ENCODE assay signal across 9 cellular contexts in genomic region chr12:68405292-68405900, GRCh38.
DNase-seq lines count a peak whose midpoint lies in the region; ATAC-seq, FAIRE-seq and TF ChIP-seq lines count a peak whose summit lies in the region.
"Had no signal": no experiment of that assay in that cellular context is flagged by ENCODE, and none has a peak within 500 bp of the region (broad histone marks: within the 10 kb centered on the region; RNA-seq: fewer than 3 reads in every experiment).

No MANE protein-coding gene starts in this region.

- H3K27ac ChIP-seq in GM23248, result peak overlapping the region; percentile 19
- H3K27ac ChIP-seq in keratinocyte (ENCODE audit: control insufficient read depth, insufficient read depth, low read length), result no peak overlapping the region
- peak overlapping the region in 14 of 21 experiments; percentile 19 to 68 (median 44) for H3K27ac ChIP-seq in skin epidermis
- no peak overlapping the region for H3K27ac ChIP-seq in CD4-positive, alpha-beta memory T cell (ENCODE audit: low read depth, low read length)

- no peak for ATAC-seq in HG03025 (IDR thresholded peaks at IDR 0.05; ENCODE audit: low FRiP score, unreplicated experiment)

- intact Hi-C loops in CD4-positive, alpha-beta memory T cell (cut with micrococcal nuclease), result no loop called here

- peaks cover 0 to 16% (median 5%) of the 10 kb centered on the region in 4 donors for H3K4me1 Mint-ChIP-seq in CD4-positive, alpha-beta memory T cell
- H3K4me1 Mint-ChIP-seq in activated CD4-positive, alpha-beta T cell treated with anti-CD3 and anti-CD28 coated beads, Interleukin-2, amount 10 ng/mL, durations not matched to agents 7 days and 5 days, result peaks cover 17% of the 10 kb centered on the region

- H3K4me2 ChIP-seq in GM23248 (ENCODE audit: unreplicated experiment) (peak overlapping the region; percentile 47), keratinocyte (ENCODE audit: control insufficient read depth, extremely low read depth, insufficient read depth, low read depth, low read length) (peak overlapping the region; percentile 45)

- H3K4me3 ChIP-seq in GM23248 (no peak overlapping the region), choroid plexus epithelial cell (ENCODE audit: low read depth, low read length) (no peak overlapping the region), keratinocyte (ENCODE audit: control insufficient read depth in 2 of 3, extremely low read depth in 1 of 3, insufficient read depth in 2 of 3, low read depth in 1 of 3, low read length in 3 of 3) (no peak overlapping the region), skin epidermis (no peak overlapping the region)
- H3K4me3 ChIP-seq in CD4-positive, alpha-beta memory T cell (ENCODE audit: low read length in 2 of 2), result no peak overlapping the region

- no peaks in the 10 kb centered on the region for H3K36me3 Mint-ChIP-seq in CD4-positive, alpha-beta memory T cell
- peaks cover 1% of the 10 kb centered on the region for H3K36me3 Mint-ChIP-seq in activated CD4-positive, alpha-beta T cell treated with anti-CD3 and anti-CD28 coated beads, Interleukin-2, amount 10 ng/mL, durations not matched to agents 7 days and 5 days (ENCODE audit: low read depth)

- in situ Hi-C loops in GM23248 (cut with MboI), result no loop called here

- TF ChIP-seq CTCF in choroid plexus epithelial cell (conservative IDR thresholded peaks at IDR 0.05; ENCODE audit: low read depth, low read length), result no peak
- no peak for TF ChIP-seq CTCF in keratinocyte (optimal IDR thresholded peaks at IDR 0.05 in 1 of 3, IDR thresholded peaks at IDR 0.05 in 1 of 3, conservative IDR thresholded peaks at IDR 0.05 in 1 of 3; ENCODE audit: extremely low read depth in 1 of 3, insufficient read depth in 2 of 3, low read length in 3 of 3)
- TF ChIP-seq CTCF in GM10266 (IDR thresholded peaks at IDR 0.05; ENCODE audit: control insufficient read depth, insufficient read depth, low read depth, missing control alignments), result no peak

- H3K4me1 ChIP-seq in GM23248 (ENCODE audit: insufficient read depth) (peaks cover 30% of the 10 kb centered on the region), keratinocyte (ENCODE audit: control insufficient read depth, extremely low read depth, insufficient read depth, low read length) (peaks cover 8% of the 10 kb centered on the region)
- no peaks in the 10 kb centered on the region for H3K4me1 ChIP-seq in CD4-positive, alpha-beta memory T cell (ENCODE audit: insufficient read depth, low read length)

- H3K9me3 ChIP-seq in GM23248 (ENCODE audit: low read depth) (no peaks in the 10 kb centered on the region), keratinocyte (ENCODE audit: control insufficient read depth, low read depth, low read length) (no peaks in the 10 kb centered on the region)
- H3K9me3 ChIP-seq in CD4-positive, alpha-beta memory T cell (ENCODE audit: control insufficient read depth in 1 of 2, low read length in 2 of 2), result no peaks in the 10 kb centered on the region

- POLR2A ChIA-PET in CD4-positive, alpha-beta memory T cell (lab: Charles Lee; ENCODE audit: partially characterized antibody), result no interaction called here
- POLR2A ChIA-PET in activated CD4-positive, alpha-beta T cell treated with anti-CD3 and anti-CD28 coated beads, Interleukin-2, amount 10 ng/mL, durations not matched to agents 7 days and 5 days (lab: Charles Lee), result no interaction called here

- H4K20me1 ChIP-seq in GM23248 (ENCODE audit: insufficient read depth), result no peaks in the 10 kb centered on the region
- no peaks in the 10 kb centered on the region for H4K20me1 ChIP-seq in keratinocyte (ENCODE audit: control insufficient read depth, extremely low read depth, insufficient read depth, low read length)

- H3K9me1 ChIP-seq in keratinocyte (ENCODE audit: control insufficient read depth, extremely low read depth, insufficient read depth, low read length), result no peaks in the 10 kb centered on the region

- H3F3A ChIP-seq in GM23248 (ENCODE audit: insufficient read depth), result peaks cover 21% of the 10 kb centered on the region

- no peaks in the 10 kb centered on the region for H3K9me3 Mint-ChIP-seq in CD4-positive, alpha-beta memory T cell
- H3K9me3 Mint-ChIP-seq in activated CD4-positive, alpha-beta T cell treated with anti-CD3 and anti-CD28 coated beads, Interleukin-2, amount 10 ng/mL, durations not matched to agents 7 days and 5 days, result no peaks in the 10 kb centered on the region

- FAIRE-seq in keratinocyte (lab: Jason Lieb, UNC), result peak; percentile 69

- DNase-seq in GM23248, result peak; percentile 45
- DNase-seq in choroid plexus epithelial cell (ENCODE audit: low read depth), result peak; percentile 63
- no peak for DNase-seq in keratinocyte (ENCODE audit: low read depth, low spot score)
- no peak for DNase-seq in GM10266 (ENCODE audit: extremely low spot score)
- DNase-seq in CD4-positive, alpha-beta memory T cell, result no peak
- DNase-seq in activated CD4-positive, alpha-beta T cell treated with anti-CD3 and anti-CD28 coated beads, Interleukin-2, amount 10 ng/mL, durations not matched to agents 7 days and 5 days, result no peak
- DNase-seq: activated CD4-positive, alpha-beta T cell treated with anti-CD3 and anti-CD28 coated beads for 1 hour had no signal

- H3K27me3 ChIP-seq in GM23248 (replicated peaks; ENCODE audit: insufficient read depth) (no peaks in the 10 kb centered on the region), keratinocyte (ENCODE audit: control insufficient read depth, extremely low read depth, insufficient read depth, low read length) (no peaks in the 10 kb centered on the region)
- no peaks in the 10 kb centered on the region for H3K27me3 ChIP-seq in CD4-positive, alpha-beta memory T cell (ENCODE audit: insufficient read depth, low read length)

- peaks cover 0 to 1% of the 10 kb centered on the region in 2 donors for H3K27me3 Mint-ChIP-seq in CD4-positive, alpha-beta memory T cell
- H3K27me3 Mint-ChIP-seq in activated CD4-positive, alpha-beta T cell treated with anti-CD3 and anti-CD28 coated beads, Interleukin-2, amount 10 ng/mL, durations not matched to agents 7 days and 5 days, result peaks cover 7% of the 10 kb centered on the region

- CTCF ChIA-PET in CD4-positive, alpha-beta memory T cell (lab: Charles Lee; ENCODE audit: partially characterized antibody), result no interaction called here
- CTCF ChIA-PET in activated CD4-positive, alpha-beta T cell treated with anti-CD3 and anti-CD28 coated beads, Interleukin-2, amount 10 ng/mL, durations not matched to agents 7 days and 5 days (lab: Charles Lee), result interaction anchor here (1.4 kb wide), 1 partner anchor 10 kb away, joined by 5 read pairs; no protein-coding TSS in a partner anchor

- H3K4me3 Mint-ChIP-seq in CD4-positive, alpha-beta memory T cell, result no peak overlapping the region
- no peak overlapping the region for H3K4me3 Mint-ChIP-seq in activated CD4-positive, alpha-beta T cell treated with anti-CD3 and anti-CD28 coated beads, Interleukin-2, amount 10 ng/mL, durations not matched to agents 7 days and 5 days

- dilution Hi-C loops in keratinocyte (cut with MboI; ENCODE audit: extremely low pct_ligation_motif_present, low sequenced_read_pairs), result no loop called here

- peak overlapping the region; percentile 9; the same call in 1 of the 2 replicates for H3K9ac ChIP-seq in GM23248
- no peak overlapping the region for H3K9ac ChIP-seq in keratinocyte (ENCODE audit: control insufficient read depth, extremely low read depth, insufficient read depth, low read length)

- peak overlapping the region; percentile 58; the same call in 1 of the 2 replicates for H2AFZ ChIP-seq in GM23248
- H2AFZ ChIP-seq in keratinocyte (ENCODE audit: control insufficient read depth, low read length), result no peak overlapping the region

- H3K9me2 ChIP-seq in GM23248 (ENCODE audit: insufficient read depth), result no peaks in the 10 kb centered on the region

- H3K79me2 ChIP-seq in GM23248 (ENCODE audit: insufficient read depth) (no peaks in the 10 kb centered on the region), keratinocyte (ENCODE audit: control insufficient read depth, insufficient read depth, low read length) (no peaks in the 10 kb centered on the region)

- no peak overlapping the region for H3K27ac Mint-ChIP-seq in CD4-positive, alpha-beta memory T cell
- no peak overlapping the region for H3K27ac Mint-ChIP-seq in activated CD4-positive, alpha-beta T cell treated with anti-CD3 and anti-CD28 coated beads, Interleukin-2, amount 10 ng/mL, durations not matched to agents 7 days and 5 days

- H3K36me3 ChIP-seq in GM23248 (ENCODE audit: low read depth) (no peaks in the 10 kb centered on the region), keratinocyte (ENCODE audit: control insufficient read depth in 2 of 2, extremely low read depth in 1 of 2, insufficient read depth in 2 of 2, low read length in 2 of 2) (no peaks in the 10 kb centered on the region)
- H3K36me3 ChIP-seq in CD4-positive, alpha-beta memory T cell (ENCODE audit: insufficient read depth, low read length), result no peaks in the 10 kb centered on the region

Comparison
In these comparisons a context has a peak if more than half of its experiments do, and no peak if none do; other contexts are left out.
1. DNase-seq: peak in GM23248 (single experiment) and choroid plexus epithelial cell (single experiment); none in keratinocyte (single experiment), GM10266 (single experiment), CD4-positive, alpha-beta memory T cell (0 of 5) and activated CD4-positive, alpha-beta T cell treated with anti-CD3 and anti-CD28 coated beads, Interleukin-2, amount 10 ng/mL, durations not matched to agents 7 days and 5 days (single experiment).
2. H3K27ac ChIP-seq: peak in GM23248 (single experiment) and skin epidermis (14 of 21); none in keratinocyte (single experiment) and CD4-positive, alpha-beta memory T cell (single experiment).